12 cellular contexts compared by ENCODE assay signal in genomic region chr14:68526420-68527105, GRCh38.
DNase-seq lines count a peak whose midpoint lies in the region; ATAC-seq, FAIRE-seq and TF ChIP-seq lines count a peak whose summit lies in the region.
"Had no signal": no experiment of that assay in that cellular context is flagged by ENCODE, and none has a peak within 500 bp of the region (broad histone marks: within the 10 kb centered on the region; RNA-seq: fewer than 3 reads in every experiment).

No MANE protein-coding gene starts in this region.

- no peak for FAIRE-seq in HepG2 (lab: Jason Lieb, UNC)
- FAIRE-seq: TTC549 had no signal

- H3K79me2 ChIP-seq in HepG2 (ENCODE audit: insufficient read depth, low read length): no peaks in the 10 kb centered on the region

- ATAC-seq in HepG2 (no peak), GM21737 (IDR thresholded peaks at IDR 0.05; ENCODE audit: unreplicated experiment) (no peak), GM21447 (IDR thresholded peaks at IDR 0.05; ENCODE audit: unreplicated experiment) (no peak)
- ATAC-seq: stimulated activated memory B cell treated with anti-CD40 and anti-IgM and Interleukin-4, amounts not matched to agents 10 μg/mL and 1 μg/mL and 100 μg/mL, for 72 hours had no signal

- H2AFZ ChIP-seq in HepG2 (ENCODE audit: low read length): no peak overlapping the region

- TF ChIP-seq EP300 in HepG2 (IDR thresholded peaks at IDR 0.05; ENCODE audit: low read depth in 2 of 2, low read length in 2 of 2): no peak
- TF ChIP-seq EP300 in HepG2 (CRISPR knock-in tag; IDR thresholded peaks at IDR 0.05; ENCODE audit: borderline replicate concordance): no peak

- no peak for TF ChIP-seq CTCF in liver (IDR thresholded peaks at IDR 0.05; ENCODE audit: low read depth, low read length, missing input control)
- no peak for TF ChIP-seq CTCF in HepG2 (CRISPR knock-in tag; IDR thresholded peaks at IDR 0.05)
- no peak for TF ChIP-seq CTCF in right atrium auricular region (IDR thresholded peaks at IDR 0.05)
- TF ChIP-seq CTCF in osteocyte (IDR thresholded peaks at IDR 0.05): no peak

- H3K36me3 Mint-ChIP-seq in osteocyte (ENCODE audit: unreplicated experiment): peaks cover 14% of the 10 kb centered on the region

- H3K4me2 ChIP-seq in HepG2 (ENCODE audit: low read depth, low read length): no peak overlapping the region

- no peak overlapping the region for H3K4me3 Mint-ChIP-seq in osteocyte (ENCODE audit: unreplicated experiment)
- H3K4me3 Mint-ChIP-seq: activated T-helper 1 cell treated with anti-CD3 and anti-CD28 coated beads, Interleukin-12 subunit alpha, Interleukin-12 subunit beta, Interleukin-2, Interleukin-4 antibody, amounts not matched to agents 30 ng/mL and 10 ng/mL and 1 ng/mL, durations not matched to agents 14 hours and 24 hours and 36 hours; stimulated activated memory B cell treated with anti-CD40 and anti-IgM and Interleukin-4, amounts not matched to agents 10 μg/mL and 1 μg/mL and 100 μg/mL, for 72 hours had no signal

- H3K27me3 ChIP-seq in liver (ENCODE audit: control insufficient read depth in 4 of 4, insufficient read depth in 4 of 4, low read length in 3 of 4) (no peaks in the 10 kb centered on the region), HepG2 (ENCODE audit: control insufficient read depth in 1 of 2, insufficient read depth in 2 of 2, low read length in 2 of 2) (no peaks in the 10 kb centered on the region), right atrium auricular region (no peaks in the 10 kb centered on the region)

- H3K27ac Mint-ChIP-seq in osteocyte (ENCODE audit: unreplicated experiment): no peak overlapping the region
- H3K27ac Mint-ChIP-seq: activated T-helper 1 cell treated with anti-CD3 and anti-CD28 coated beads, Interleukin-12 subunit alpha, Interleukin-12 subunit beta, Interleukin-2, Interleukin-4 antibody, amounts not matched to agents 30 ng/mL and 10 ng/mL and 1 ng/mL, durations not matched to agents 14 hours and 24 hours and 36 hours had no signal

- intact Hi-C loops in HepG2 (cut with micrococcal nuclease; ENCODE audit: unreplicated experiment): no loop called here

- no peaks in the 10 kb centered on the region for H3K27me3 Mint-ChIP-seq in osteocyte (ENCODE audit: unreplicated experiment)
- H3K27me3 Mint-ChIP-seq: stimulated activated memory B cell treated with anti-CD40 and anti-IgM and Interleukin-4, amounts not matched to agents 10 μg/mL and 1 μg/mL and 100 μg/mL, for 72 hours had no signal

- TF ChIP-seq RAD21 in liver (IDR thresholded peaks at IDR 0.05) (peak in 1 of 2 donors; percentile 59), HepG2 (CRISPR knock-in tag; IDR thresholded peaks at IDR 0.05) (no peak)

- peaks cover 39% of the 10 kb centered on the region for H3K4me1 Mint-ChIP-seq in osteocyte (ENCODE audit: unreplicated experiment)

- DNase-seq in HepG2 (ENCODE audit: low spot score) (no peak), right atrium auricular region (ENCODE audit: low spot score) (peak; percentile 84), osteocyte (ENCODE audit: extremely low spot score, unreplicated experiment) (peak; percentile 53), SKM-1 (lab: John Stamatoyannopoulos, UW; ENCODE audit: unreplicated experiment) (no peak), activated gamma-delta T cell treated with Interleukin-2 at 50 U/mL for 16 hours (no peak)
- DNase-seq: EL had no signal

- H3K27ac ChIP-seq in liver (ENCODE audit: low read depth in 1 of 2, low read length in 2 of 2): peak overlapping the region; percentile 62 to 67
- no peak overlapping the region for H3K27ac ChIP-seq in HepG2 (ENCODE audit: extremely low read length, insufficient read depth, low read length)
- H3K27ac ChIP-seq in right atrium auricular region: peak overlapping the region; percentile 50 to 63

- no peak overlapping the region for H3K4me3 ChIP-seq in liver (ENCODE audit: low read depth in 1 of 3, low read length in 3 of 3)
- no peak overlapping the region for H3K4me3 ChIP-seq in HepG2 (replicated peaks in 1 of 3; ENCODE audit: insufficient read depth in 1 of 3, low read depth in 2 of 3, low read length in 3 of 3)
- no peak overlapping the region for H3K4me3 ChIP-seq in right atrium auricular region

- POLR2A ChIA-PET in HepG2 (lab: Yijun Ruan, JAX): no interaction called here

- no TSS peak for BruUV-seq in HepG2 (replicated peaks; lab: Mats Ljungman, UMichigan)

- in situ Hi-C loops in HepG2 (cut with HindIII; ENCODE audit: extremely low pct_ligation_motif_present, low pct_unique_long_range_greater_than_20kb): no loop called here

- 72% methylated on average over 14 of the region's 14 CpGs for WGBS in liver
- WGBS in HepG2 (ENCODE audit: low lambda C conversion rate): 92% methylated on average over 13 of the region's 14 CpGs

- TF ChIP-seq POLR2A in HepG2 (IDR thresholded peaks at IDR 0.05; ENCODE audit: insufficient read depth in 1 of 2, low read depth in 2 of 2, low read length in 2 of 2): no peak

- CTCF ChIA-PET in HepG2 (lab: Yijun Ruan, JAX; ENCODE audit: low intra/inter-chr PET ratio, low total read pairs): no interaction called here

- peaks cover 6 to 41% (median 27%) of the 10 kb centered on the region in 4 donors for H3K4me1 ChIP-seq in liver (ENCODE audit: control insufficient read depth in 4 of 4, insufficient read depth in 4 of 4, low read length in 3 of 4)
- H3K4me1 ChIP-seq in HepG2 (ENCODE audit: insufficient read depth, low read length): peaks cover 26% of the 10 kb centered on the region
- H3K4me1 ChIP-seq in right atrium auricular region: peaks cover 0 to 43% of the 10 kb centered on the region in 2 donors

- peak overlapping the region in 1 of 2 donors; percentile 45 for H3K9ac ChIP-seq in liver (ENCODE audit: low read depth in 1 of 2, low read length in 2 of 2)
- H3K9ac ChIP-seq in HepG2 (ENCODE audit: insufficient read depth, low read depth, low read length): no peak overlapping the region

- no peaks in the 10 kb centered on the region for H4K20me1 ChIP-seq in HepG2 (ENCODE audit: insufficient read depth, low read length)

- H3K36me3 ChIP-seq in liver (ENCODE audit: control insufficient read depth in 4 of 4, insufficient read depth in 3 of 4, low read depth in 1 of 4, low read length in 3 of 4): no peaks in the 10 kb centered on the region
- no peaks in the 10 kb centered on the region for H3K36me3 ChIP-seq in HepG2 (replicated peaks in 1 of 2; ENCODE audit: control insufficient read depth in 1 of 2, insufficient read depth in 2 of 2, low read length in 2 of 2)
- no peaks in the 10 kb centered on the region for H3K36me3 ChIP-seq in right atrium auricular region

- H3K9me3 Mint-ChIP-seq in osteocyte (ENCODE audit: unreplicated experiment): peaks cover 15% of the 10 kb centered on the region

- peaks cover 0 to 12% (median 0%) of the 10 kb centered on the region in 4 donors for H3K9me3 ChIP-seq in liver (ENCODE audit: control insufficient read depth in 4 of 4, low read length in 3 of 4)
- H3K9me3 ChIP-seq in HepG2 (ENCODE audit: low read length): peaks cover 22% of the 10 kb centered on the region
- H3K9me3 ChIP-seq in right atrium auricular region: peaks cover 0 to 28% of the 10 kb centered on the region in 2 donors

TF ChIP-seq in liver, 16 proteins besides CTCF, POLR2A, EP300 and RAD21 (continues in another document):
- TF ChIP-seq RXRA (IDR thresholded peaks at IDR 0.05) (peak in 1 of 2 donors; percentile 22), TAF1 (conservative IDR thresholded peaks at IDR 0.05) (no peak), FOXA1 (IDR thresholded peaks at IDR 0.05) (no peak), HNF4A (conservative IDR thresholded peaks at IDR 0.05) (peak in 1 of 2 donors; percentile 25), EGR1 (IDR thresholded peaks at IDR 0.05; ENCODE audit: low read depth in 2 of 2) (no peak), FOXA2 (IDR thresholded peaks at IDR 0.05) (no peak), HNF4G (IDR thresholded peaks at IDR 0.05) (no peak)

TF ChIP-seq in HepG2, 621 proteins besides CTCF, POLR2A, EP300 and RAD21 (continues in another document):
- TF ChIP-seq ZNF562 (CRISPR knock-in tag; IDR thresholded peaks at IDR 0.05; ENCODE audit: borderline replicate concordance) (no peak), RBM39 (IDR thresholded peaks at IDR 0.05; ENCODE audit: low read depth, low read length, poor library complexity, severe bottlenecking) (no peak), SSRP1 (CRISPR knock-in tag; IDR thresholded peaks at IDR 0.05) (no peak), GPN1 (CRISPR knock-in tag; IDR thresholded peaks at IDR 0.05; ENCODE audit: borderline replicate concordance) (no peak), SIN3A (IDR thresholded peaks at IDR 0.05; ENCODE audit: borderline replicate concordance, low read depth, low read length) (no peak), HMGXB3 (CRISPR knock-in tag; IDR thresholded peaks at IDR 0.05; ENCODE audit: borderline replicate concordance) (no peak), FOXO1 (CRISPR knock-in tag; IDR thresholded peaks at IDR 0.05) (no peak)

Comparison
In these comparisons a context has a peak if more than half of its experiments do, and no peak if none do; other contexts are left out.
1. DNase-seq: peak in right atrium auricular region (single experiment) and osteocyte (single experiment); none in HepG2 (single experiment), SKM-1 (single experiment) and activated gamma-delta T cell treated with Interleukin-2 at 50 U/mL for 16 hours (single experiment).